8 cellular contexts compared by ENCODE assay signal in genomic region chr3:12663311-12663935, GRCh38. TPM values are rescaled to one million over a fixed set of nuclear protein-coding genes. Genes with fewer than 3 reads are reported as not detected.
DNase-seq lines count a peak whose midpoint lies in the region; ATAC-seq and TF ChIP-seq lines count a peak whose summit lies in the region.

No MANE protein-coding gene starts in this region.

- H3K4me3 ChIP-seq in muscle layer of duodenum (ENCODE audit: low read depth in 1 of 2, low read length in 2 of 2): peak overlapping the region; percentile 97 to 99

- H3K36me3 Mint-ChIP-seq in Calu3 (ENCODE audit: insufficient read depth, unreplicated experiment): peaks cover 27% of the 10 kb centered on the region

- H3K4me1 Mint-ChIP-seq in Calu3 (ENCODE audit: low read depth, unreplicated experiment): peaks cover 28% of the 10 kb centered on the region

- H3K27ac Mint-ChIP-seq in Calu3 (ENCODE audit: unreplicated experiment): peak overlapping the region; percentile 52

- no peak for TF ChIP-seq CTCF in Calu3 (IDR thresholded peaks at IDR 0.05; ENCODE audit: unreplicated experiment)

- H3K27me3 Mint-ChIP-seq in Calu3 (ENCODE audit: unreplicated experiment): no peaks in the 10 kb centered on the region

- peaks cover 0 to 7% of the 10 kb centered on the region in 2 donors for H3K36me3 ChIP-seq in muscle layer of duodenum (ENCODE audit: control insufficient read depth in 1 of 2, insufficient read depth in 2 of 2, low read length in 2 of 2)

- H3K4me3 Mint-ChIP-seq in Calu3 (ENCODE audit: low read depth, unreplicated experiment): peak overlapping the region; percentile 76

- no peaks in the 10 kb centered on the region for H3K27me3 ChIP-seq in muscle layer of duodenum (ENCODE audit: low read depth, low read length)

- no TSS peak for BruUV-seq in Calu3 (replicated peaks; lab: Mats Ljungman, UMichigan)

- CTCF ChIA-PET in Calu3 (lab: Charles Lee): no interaction called here

- H3K9me3 Mint-ChIP-seq in Calu3 (ENCODE audit: low read depth, unreplicated experiment): no peaks in the 10 kb centered on the region

- peak; percentile 42 for DNase-seq in Calu3
- DNase-seq in activated CD4-positive, alpha-beta T cell treated with anti-CD3 and anti-CD28 coated beads, Interleukin-2, amount 50 U/mL, for 48 hours: peak; percentile 31 to 50
- DNase-seq in superior temporal gyrus (ENCODE audit: extremely low spot score): peak; percentile 38
- no peak for DNase-seq in NCI-H446 treated with DMSO at 0.1 percent for 48 hours (lab: John Stamatoyannopoulos, UW)

- peak overlapping the region; percentile 99 for H3K27ac ChIP-seq in muscle layer of duodenum (ENCODE audit: low read length)

- ATAC-seq in GM19455 (IDR thresholded peaks at IDR 0.05; ENCODE audit: unreplicated experiment) (peak; percentile 39), HG03558 (IDR thresholded peaks at IDR 0.05; ENCODE audit: extremely low read depth, unreplicated experiment) (peak; percentile 21), esophagus mucosa (peak; percentile 46)

- peaks cover 8 to 20% of the 10 kb centered on the region in 2 donors for H3K4me1 ChIP-seq in muscle layer of duodenum (ENCODE audit: control insufficient read depth in 1 of 2, insufficient read depth in 2 of 2, low read length in 2 of 2)

- no peaks in the 10 kb centered on the region for H3K9me3 ChIP-seq in muscle layer of duodenum (ENCODE audit: control insufficient read depth in 1 of 2, low read length in 2 of 2)

- intact Hi-C loops in Calu3 (cut with micrococcal nuclease; ENCODE audit: unreplicated experiment): loop anchor here (5.0 kb wide), 1 partner anchor 36 kb away; no protein-coding TSS in a partner anchor

RNA-seq across cellular contexts. Expression of gene RAF1, which starts 0.5 kb away (rescaled TPM):
- 63.4 and 69.3 TPM in 2 replicates for total RNA-seq in Calu3 (2022)
- total RNA-seq in esophagus mucosa: 57.3 TPM
